ENCODE assay signal across 1 cellular context in the genomic region with DNA sequence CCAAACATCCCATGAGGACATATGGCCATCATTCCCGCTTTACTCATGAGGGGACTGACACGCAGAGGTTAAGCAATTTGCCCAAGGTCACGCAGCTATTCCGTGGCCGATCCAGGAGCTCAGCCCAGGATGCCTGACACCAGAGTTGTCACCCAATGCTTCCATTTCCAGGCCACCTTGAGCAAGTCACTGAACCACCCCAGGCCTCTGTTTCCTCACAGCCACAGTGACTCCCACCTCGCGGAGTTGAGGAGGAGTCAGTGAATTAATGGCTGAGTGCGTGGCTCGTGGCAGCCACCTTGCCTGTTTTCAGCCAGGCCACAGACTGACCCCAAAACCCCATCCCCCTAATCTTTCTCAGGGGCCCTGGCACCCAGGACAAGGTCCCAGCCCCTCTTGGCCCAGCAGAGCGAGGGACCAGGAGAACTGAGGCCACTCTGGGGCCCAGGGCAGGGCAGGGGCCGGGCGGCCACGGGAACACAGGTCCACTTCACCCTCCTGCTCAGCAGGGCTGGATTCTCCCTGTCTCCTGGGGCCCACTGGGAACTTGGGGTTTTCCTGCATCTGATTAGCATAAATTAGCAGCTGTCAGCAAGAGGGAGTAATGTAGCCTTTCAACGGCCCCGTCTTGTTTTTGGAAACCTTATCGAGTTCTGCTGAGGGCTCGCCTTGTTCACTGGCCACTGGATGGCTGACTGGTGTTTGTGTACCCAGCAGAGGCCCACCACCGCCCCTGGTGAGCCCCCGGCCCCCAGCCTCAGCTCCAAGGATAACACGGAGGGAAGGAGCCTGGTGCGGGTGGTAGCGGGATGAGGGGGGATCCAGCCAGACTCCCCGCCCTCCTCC.
TF ChIP-seq lines count a peak whose summit lies in the region.

No MANE protein-coding gene starts in this region.

TF ChIP-seq in K562, 482 proteins besides CTCF, POLR2A, EP300 and RAD21 (continued from another document and continues in another):
- 0 out of 2 replicates have a peak, but pooled peaks have one; percentile 13 for TF ChIP-seq OTX1 (CRISPR knock-in tag; IDR thresholded peaks at IDR 0.05)
- TF ChIP-seq ZNF76 (CRISPR knock-in tag; IDR thresholded peaks at IDR 0.05; ENCODE audit: borderline replicate concordance) = 0 out of 2 replicates have a peak, but pooled peaks have one; percentile 82
- peak; percentile 64 for TF ChIP-seq MECOM (CRISPR knock-in tag; IDR thresholded peaks at IDR 0.05)
- peak; percentile 23 for TF ChIP-seq RBFOX2 (IDR thresholded peaks at IDR 0.05; ENCODE audit: low read depth, low read length)
- peak; percentile 71; the same call in 1 of the 2 replicates for TF ChIP-seq KLF6 (CRISPR knock-in tag; IDR thresholded peaks at IDR 0.05; ENCODE audit: borderline replicate concordance)
- TF ChIP-seq, protein P1, sequence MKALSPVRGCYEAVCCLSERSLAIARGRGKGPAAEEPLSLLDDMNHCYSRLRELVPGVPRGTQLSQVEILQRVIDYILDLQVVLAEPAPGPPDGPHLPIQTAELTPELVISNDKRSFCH (CRISPR knock-in tag; IDR thresholded peaks at IDR 0.05) = no peak
- TF ChIP-seq, protein P1 (tag; IDR thresholded peaks at IDR 0.05) = peak; percentile 80; the same call in 1 of the 2 replicates
- TF ChIP-seq NFXL1 (CRISPR knock-in tag; IDR thresholded peaks at IDR 0.05) = peak; percentile 72; the same call in 1 of the 2 replicates
- TF ChIP-seq, protein P2, sequence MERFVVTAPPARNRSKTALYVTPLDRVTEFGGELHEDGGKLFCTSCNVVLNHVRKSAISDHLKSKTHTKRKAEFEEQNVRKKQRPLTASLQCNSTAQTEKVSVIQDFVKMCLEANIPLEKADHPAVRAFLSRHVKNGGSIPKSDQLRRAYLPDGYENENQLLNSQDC (CRISPR knock-in tag; IDR thresholded peaks at IDR 0.05) = no peak
- TF ChIP-seq ZNF444 (CRISPR knock-in tag; IDR thresholded peaks at IDR 0.05) = 0 out of 2 replicates have a peak, but pooled peaks have one; percentile 8
- no peak for TF ChIP-seq U2AF1 (optimal IDR thresholded peaks at IDR 0.05; ENCODE audit: low read depth, low read length)
- peak; percentile 85 for TF ChIP-seq ZNF583 (CRISPR knock-in tag; IDR thresholded peaks at IDR 0.05)
- TF ChIP-seq ZC3H4 (CRISPR knock-in tag; IDR thresholded peaks at IDR 0.05; ENCODE audit: borderline replicate concordance) = no peak
- peak; percentile 91; the same call in 1 of the 2 replicates for TF ChIP-seq NR4A1 (CRISPR knock-in tag; IDR thresholded peaks at IDR 0.05)
- peak; percentile 74; the same call in 1 of the 2 replicates for TF ChIP-seq NR4A1 (tag; IDR thresholded peaks at IDR 0.05)
- TF ChIP-seq ETV1 (tag; conservative IDR thresholded peaks at IDR 0.05; ENCODE audit: low read depth) = no peak
- TF ChIP-seq CSDE1 (IDR thresholded peaks at IDR 0.05) = no peak
- TF ChIP-seq ZNF175 (CRISPR knock-in tag; IDR thresholded peaks at IDR 0.05; ENCODE audit: low read depth) = peak; percentile 50; the same call in 1 of the 2 replicates
- TF ChIP-seq HDAC1 (IDR thresholded peaks at IDR 0.05) = no peak
- 0 out of 2 replicates have a peak, but pooled peaks have one; percentile 50 for TF ChIP-seq ZKSCAN3 (CRISPR knock-in tag; IDR thresholded peaks at IDR 0.05)
- TF ChIP-seq ZNF274 (IDR thresholded peaks at IDR 0.05; ENCODE audit: borderline replicate concordance, low read depth, low read length) = no peak
- TF ChIP-seq ZC3H8 (IDR thresholded peaks at IDR 0.05) = no peak
- no peak; the same call in 1 of the 2 replicates for TF ChIP-seq KAT7 (CRISPR knock-in tag; IDR thresholded peaks at IDR 0.05; ENCODE audit: borderline replicate concordance)
- no peak for TF ChIP-seq HDAC2 (IDR thresholded peaks at IDR 0.05)
- no peak for TF ChIP-seq ZNF316 (IDR thresholded peaks at IDR 0.05)
- no peak for TF ChIP-seq RFX1 (IDR thresholded peaks at IDR 0.05)
- TF ChIP-seq ZNF12 (CRISPR knock-in tag; IDR thresholded peaks at IDR 0.05) = no peak; the same call in 1 of the 2 replicates
- no peak for TF ChIP-seq MIER1 (IDR thresholded peaks at IDR 0.05; ENCODE audit: low read depth)
- TF ChIP-seq ZNF24 (IDR thresholded peaks at IDR 0.05) = peak; percentile 46; the same call in 1 of the 2 replicates
- TF ChIP-seq, protein P3, sequence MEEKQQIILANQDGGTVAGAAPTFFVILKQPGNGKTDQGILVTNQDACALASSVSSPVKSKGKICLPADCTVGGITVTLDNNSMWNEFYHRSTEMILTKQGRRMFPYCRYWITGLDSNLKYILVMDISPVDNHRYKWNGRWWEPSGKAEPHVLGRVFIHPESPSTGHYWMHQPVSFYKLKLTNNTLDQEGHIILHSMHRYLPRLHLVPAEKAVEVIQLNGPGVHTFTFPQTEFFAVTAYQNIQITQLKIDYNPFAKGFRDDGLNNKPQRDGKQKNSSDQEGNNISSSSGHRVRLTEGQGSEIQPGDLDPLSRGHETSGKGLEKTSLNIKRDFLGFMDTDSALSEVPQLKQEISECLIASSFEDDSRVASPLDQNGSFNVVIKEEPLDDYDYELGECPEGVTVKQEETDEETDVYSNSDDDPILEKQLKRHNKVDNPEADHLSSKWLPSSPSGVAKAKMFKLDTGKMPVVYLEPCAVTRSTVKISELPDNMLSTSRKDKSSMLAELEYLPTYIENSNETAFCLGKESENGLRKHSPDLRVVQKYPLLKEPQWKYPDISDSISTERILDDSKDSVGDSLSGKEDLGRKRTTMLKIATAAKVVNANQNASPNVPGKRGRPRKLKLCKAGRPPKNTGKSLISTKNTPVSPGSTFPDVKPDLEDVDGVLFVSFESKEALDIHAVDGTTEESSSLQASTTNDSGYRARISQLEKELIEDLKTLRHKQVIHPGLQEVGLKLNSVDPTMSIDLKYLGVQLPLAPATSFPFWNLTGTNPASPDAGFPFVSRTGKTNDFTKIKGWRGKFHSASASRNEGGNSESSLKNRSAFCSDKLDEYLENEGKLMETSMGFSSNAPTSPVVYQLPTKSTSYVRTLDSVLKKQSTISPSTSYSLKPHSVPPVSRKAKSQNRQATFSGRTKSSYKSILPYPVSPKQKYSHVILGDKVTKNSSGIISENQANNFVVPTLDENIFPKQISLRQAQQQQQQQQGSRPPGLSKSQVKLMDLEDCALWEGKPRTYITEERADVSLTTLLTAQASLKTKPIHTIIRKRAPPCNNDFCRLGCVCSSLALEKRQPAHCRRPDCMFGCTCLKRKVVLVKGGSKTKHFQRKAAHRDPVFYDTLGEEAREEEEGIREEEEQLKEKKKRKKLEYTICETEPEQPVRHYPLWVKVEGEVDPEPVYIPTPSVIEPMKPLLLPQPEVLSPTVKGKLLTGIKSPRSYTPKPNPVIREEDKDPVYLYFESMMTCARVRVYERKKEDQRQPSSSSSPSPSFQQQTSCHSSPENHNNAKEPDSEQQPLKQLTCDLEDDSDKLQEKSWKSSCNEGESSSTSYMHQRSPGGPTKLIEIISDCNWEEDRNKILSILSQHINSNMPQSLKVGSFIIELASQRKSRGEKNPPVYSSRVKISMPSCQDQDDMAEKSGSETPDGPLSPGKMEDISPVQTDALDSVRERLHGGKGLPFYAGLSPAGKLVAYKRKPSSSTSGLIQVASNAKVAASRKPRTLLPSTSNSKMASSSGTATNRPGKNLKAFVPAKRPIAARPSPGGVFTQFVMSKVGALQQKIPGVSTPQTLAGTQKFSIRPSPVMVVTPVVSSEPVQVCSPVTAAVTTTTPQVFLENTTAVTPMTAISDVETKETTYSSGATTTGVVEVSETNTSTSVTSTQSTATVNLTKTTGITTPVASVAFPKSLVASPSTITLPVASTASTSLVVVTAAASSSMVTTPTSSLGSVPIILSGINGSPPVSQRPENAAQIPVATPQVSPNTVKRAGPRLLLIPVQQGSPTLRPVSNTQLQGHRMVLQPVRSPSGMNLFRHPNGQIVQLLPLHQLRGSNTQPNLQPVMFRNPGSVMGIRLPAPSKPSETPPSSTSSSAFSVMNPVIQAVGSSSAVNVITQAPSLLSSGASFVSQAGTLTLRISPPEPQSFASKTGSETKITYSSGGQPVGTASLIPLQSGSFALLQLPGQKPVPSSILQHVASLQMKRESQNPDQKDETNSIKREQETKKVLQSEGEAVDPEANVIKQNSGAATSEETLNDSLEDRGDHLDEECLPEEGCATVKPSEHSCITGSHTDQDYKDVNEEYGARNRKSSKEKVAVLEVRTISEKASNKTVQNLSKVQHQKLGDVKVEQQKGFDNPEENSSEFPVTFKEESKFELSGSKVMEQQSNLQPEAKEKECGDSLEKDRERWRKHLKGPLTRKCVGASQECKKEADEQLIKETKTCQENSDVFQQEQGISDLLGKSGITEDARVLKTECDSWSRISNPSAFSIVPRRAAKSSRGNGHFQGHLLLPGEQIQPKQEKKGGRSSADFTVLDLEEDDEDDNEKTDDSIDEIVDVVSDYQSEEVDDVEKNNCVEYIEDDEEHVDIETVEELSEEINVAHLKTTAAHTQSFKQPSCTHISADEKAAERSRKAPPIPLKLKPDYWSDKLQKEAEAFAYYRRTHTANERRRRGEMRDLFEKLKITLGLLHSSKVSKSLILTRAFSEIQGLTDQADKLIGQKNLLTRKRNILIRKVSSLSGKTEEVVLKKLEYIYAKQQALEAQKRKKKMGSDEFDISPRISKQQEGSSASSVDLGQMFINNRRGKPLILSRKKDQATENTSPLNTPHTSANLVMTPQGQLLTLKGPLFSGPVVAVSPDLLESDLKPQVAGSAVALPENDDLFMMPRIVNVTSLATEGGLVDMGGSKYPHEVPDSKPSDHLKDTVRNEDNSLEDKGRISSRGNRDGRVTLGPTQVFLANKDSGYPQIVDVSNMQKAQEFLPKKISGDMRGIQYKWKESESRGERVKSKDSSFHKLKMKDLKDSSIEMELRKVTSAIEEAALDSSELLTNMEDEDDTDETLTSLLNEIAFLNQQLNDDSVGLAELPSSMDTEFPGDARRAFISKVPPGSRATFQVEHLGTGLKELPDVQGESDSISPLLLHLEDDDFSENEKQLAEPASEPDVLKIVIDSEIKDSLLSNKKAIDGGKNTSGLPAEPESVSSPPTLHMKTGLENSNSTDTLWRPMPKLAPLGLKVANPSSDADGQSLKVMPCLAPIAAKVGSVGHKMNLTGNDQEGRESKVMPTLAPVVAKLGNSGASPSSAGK (IDR thresholded peaks at IDR 0.05) = no peak
- 0 out of 2 replicates have a peak, but pooled peaks have one; percentile 10 for TF ChIP-seq BCL6 (CRISPR knock-in tag; IDR thresholded peaks at IDR 0.05)
- TF ChIP-seq KAT8 (IDR thresholded peaks at IDR 0.05; ENCODE audit: low read depth) = no peak
- TF ChIP-seq NELFE (IDR thresholded peaks at IDR 0.05; ENCODE audit: insufficient read depth, insufficient read length) = no peak
- no peak for TF ChIP-seq JUN (IDR thresholded peaks at IDR 0.05; ENCODE audit: borderline replicate concordance, low read depth, low read length)
- TF ChIP-seq JUN (CRISPR knock-in tag; IDR thresholded peaks at IDR 0.05; ENCODE audit: borderline replicate concordance) = no peak
- TF ChIP-seq FOXJ2 (tag; IDR thresholded peaks at IDR 0.05) = no peak
- TF ChIP-seq MCM3 (IDR thresholded peaks at IDR 0.05) = no peak
- TF ChIP-seq, protein P4, sequence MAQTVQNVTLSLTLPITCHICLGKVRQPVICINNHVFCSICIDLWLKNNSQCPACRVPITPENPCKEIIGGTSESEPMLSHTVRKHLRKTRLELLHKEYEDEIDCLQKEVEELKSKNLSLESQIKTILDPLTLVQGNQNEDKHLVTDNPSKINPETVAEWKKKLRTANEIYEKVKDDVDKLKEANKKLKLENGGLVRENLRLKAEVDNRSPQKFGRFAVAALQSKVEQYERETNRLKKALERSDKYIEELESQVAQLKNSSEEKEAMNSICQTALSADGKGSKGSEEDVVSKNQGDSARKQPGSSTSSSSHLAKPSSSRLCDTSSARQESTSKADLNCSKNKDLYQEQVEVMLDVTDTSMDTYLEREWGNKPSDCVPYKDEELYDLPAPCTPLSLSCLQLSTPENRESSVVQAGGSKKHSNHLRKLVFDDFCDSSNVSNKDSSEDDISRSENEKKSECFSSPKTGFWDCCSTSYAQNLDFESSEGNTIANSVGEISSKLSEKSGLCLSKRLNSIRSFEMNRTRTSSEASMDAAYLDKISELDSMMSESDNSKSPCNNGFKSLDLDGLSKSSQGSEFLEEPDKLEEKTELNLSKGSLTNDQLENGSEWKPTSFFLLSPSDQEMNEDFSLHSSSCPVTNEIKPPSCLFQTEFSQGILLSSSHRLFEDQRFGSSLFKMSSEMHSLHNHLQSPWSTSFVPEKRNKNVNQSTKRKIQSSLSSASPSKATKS (CRISPR knock-in tag; IDR thresholded peaks at IDR 0.05) = 0 out of 2 replicates have a peak, but pooled peaks have one; percentile 16
- TF ChIP-seq ZEB2 (IDR thresholded peaks at IDR 0.05) = no peak
- 0 out of 2 replicates have a peak, but pooled peaks have one; percentile 34 for TF ChIP-seq DEAF1 (CRISPR knock-in tag; IDR thresholded peaks at IDR 0.05)
